ENCODE assay signal across 8 cellular contexts in the genomic region with DNA sequence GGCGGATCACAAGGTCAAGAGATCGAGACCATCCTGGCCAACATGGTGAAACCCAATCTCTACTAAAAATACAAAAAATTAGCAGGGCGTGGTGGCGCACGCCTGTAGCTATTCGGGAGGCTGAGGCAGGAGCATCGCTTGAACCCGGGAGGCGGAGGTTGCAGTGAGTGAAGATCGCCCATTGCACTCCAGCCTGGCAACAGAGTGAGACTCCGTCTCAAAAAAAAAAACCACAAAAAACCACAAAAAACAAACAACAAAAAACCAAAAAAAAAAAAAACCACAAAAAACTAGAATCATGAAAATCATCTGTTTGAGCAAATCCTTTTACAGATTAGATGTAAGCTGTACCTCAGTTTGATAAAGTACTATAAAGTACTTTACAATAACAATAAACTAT. TPM values are rescaled to one million over a fixed set of nuclear protein-coding genes. Genes with fewer than 3 reads are reported as not detected.
DNase-seq lines count a peak whose midpoint lies in the region; ATAC-seq, FAIRE-seq and TF ChIP-seq lines count a peak whose summit lies in the region.
"Not testable (repeated sequence)": the region's sequence is repeated elsewhere in the genome, so short reads cannot be mapped to it uniquely, and the experiment has no call there.

No MANE protein-coding gene starts in this region.

- H2AK5ac ChIP-seq in trophoblast cell (ENCODE audit: low read length): not testable (repeated sequence)

- H3K4me3 Mint-ChIP-seq in activated CD4-positive, alpha-beta T cell treated with anti-CD3 and anti-CD28 coated beads for 36 hours: peak overlapping the region; percentile 95
- peak overlapping the region; percentile 95 for H3K4me3 Mint-ChIP-seq in astrocyte (ENCODE audit: unreplicated experiment)

- peak overlapping the region; percentile 89 for H3K4me2 ChIP-seq in DOHH2 (ENCODE audit: low read length)
- peak overlapping the region; percentile 93 for H3K4me2 ChIP-seq in astrocyte (ENCODE audit: low read length)
- peak overlapping the region; percentile 76 for H3K4me2 ChIP-seq in trophoblast cell (ENCODE audit: low read length)

- peak overlapping the region; percentile 85 for H3K27ac ChIP-seq in DOHH2 (ENCODE audit: low read depth, low read length)
- H3K27ac ChIP-seq in astrocyte (ENCODE audit: low read depth, low read length): peak overlapping the region; percentile 86
- peak overlapping the region; percentile 92 to 96 (median 95) for H3K27ac ChIP-seq in right lobe of liver
- not testable (repeated sequence) for H3K27ac ChIP-seq in trophoblast cell (ENCODE audit: low read depth, low read length)
- peak overlapping the region; percentile 93 to 99 (median 96) for H3K27ac ChIP-seq in tibial nerve

- not testable (repeated sequence) for H3K9me2 ChIP-seq in DOHH2 (replicated peaks; ENCODE audit: control insufficient read depth, low read length)

- peaks cover 37% of the 10 kb centered on the region for H3K4me1 ChIP-seq in DOHH2 (ENCODE audit: control insufficient read depth, low read length)
- peaks cover 16% of the 10 kb centered on the region for H3K4me1 ChIP-seq in astrocyte (ENCODE audit: insufficient read depth, low read length)
- H3K4me1 ChIP-seq in right lobe of liver: peaks cover 0 to 13% (median 8%) of the 10 kb centered on the region in 4 donors
- not testable (repeated sequence) for H3K4me1 ChIP-seq in trophoblast cell (ENCODE audit: control insufficient read depth in 1 of 2, insufficient read depth in 2 of 2, low read length in 2 of 2)
- H3K4me1 ChIP-seq in tibial nerve: peaks cover 0 to 57% (median 18%) of the 10 kb centered on the region in 4 donors

- 31% methylated on average over 10 of the region's 11 CpGs for WGBS in right lobe of liver (ENCODE audit: insufficient coverage, low coverage, low lambda C conversion rate, missing lambda C conversion rate)
- WGBS in trophoblast cell (ENCODE audit: extremely low coverage, insufficient coverage, insufficient read length): no CpG with 5 or more reads among the region's 11 CpGs
- WGBS in tibial nerve, 2 donors: 35 to 45% methylated on average over 11 of the region's 11 CpGs

- H2BK12ac ChIP-seq in trophoblast cell (ENCODE audit: low read length): not testable (repeated sequence)

- intact Hi-C loops in activated CD4-positive, alpha-beta T cell treated with anti-CD3 and anti-CD28 coated beads for 36 hours (cut with DNase I, micrococcal nuclease): loop anchor here (2.0 kb wide), 6 partner anchors 76 to 802 kb away; a partner anchor contains a TSS
- intact Hi-C loops in right lobe of liver (cut with DNase I): loop anchor here in 1 of 2 donors (10.0 kb wide), 1 partner anchor 262 kb away; a partner anchor contains a TSS

- H3K27me3 Mint-ChIP-seq in activated CD4-positive, alpha-beta T cell treated with anti-CD3 and anti-CD28 coated beads for 36 hours; astrocyte (ENCODE audit: low read depth, unreplicated experiment): not testable (repeated sequence)

- H3K9me3 Mint-ChIP-seq in activated CD4-positive, alpha-beta T cell treated with anti-CD3 and anti-CD28 coated beads for 36 hours (ENCODE audit: low read depth); astrocyte (ENCODE audit: unreplicated experiment): not testable (repeated sequence)

- not testable (repeated sequence) for TF ChIP-seq EP300 in tibial nerve (IDR thresholded peaks at IDR 0.05)

- not testable (repeated sequence) for TF ChIP-seq POLR2A in NB4 (IDR thresholded peaks at IDR 0.05; ENCODE audit: extremely low read depth, insufficient read length); right lobe of liver (IDR thresholded peaks at IDR 0.05); tibial nerve (IDR thresholded peaks at IDR 0.05)

- H3K79me2 ChIP-seq in DOHH2 (ENCODE audit: control insufficient read depth, low read length): peaks cover 78% of the 10 kb centered on the region
- H3K79me2 ChIP-seq in astrocyte (ENCODE audit: insufficient read depth, low read length): peaks cover 62% of the 10 kb centered on the region
- peaks cover 10% of the 10 kb centered on the region for H3K79me2 ChIP-seq in trophoblast cell (ENCODE audit: control insufficient read depth, insufficient read depth, low read length, poor library complexity)

- H4K8ac ChIP-seq in trophoblast cell (ENCODE audit: low read depth, low read length): not testable (repeated sequence)

- not testable (repeated sequence) for H3K14ac ChIP-seq in trophoblast cell (ENCODE audit: low read length)

- peak overlapping the region; percentile 83 for H3K27ac Mint-ChIP-seq in activated CD4-positive, alpha-beta T cell treated with anti-CD3 and anti-CD28 coated beads for 36 hours
- H3K27ac Mint-ChIP-seq in astrocyte (ENCODE audit: unreplicated experiment): peak overlapping the region; percentile 51

- CTCF ChIA-PET in activated CD4-positive, alpha-beta T cell treated with anti-CD3 and anti-CD28 coated beads for 36 hours (lab: Charles Lee): interaction anchor here (0.7 to 4.7 kb wide), 15 partner anchors 10 to 289 kb away, joined by 3 to 27 read pairs (median 3); a partner anchor contains a TSS

- H2BK5ac ChIP-seq in trophoblast cell (ENCODE audit: low read depth, low read length, poor library complexity): not testable (repeated sequence)

- not testable (repeated sequence) for H2BK120ac ChIP-seq in trophoblast cell (ENCODE audit: insufficient read depth, low read length, poor library complexity)

- DNase-seq in NB4 (ENCODE audit: low read depth); astrocyte (ENCODE audit: low read depth); epithelial cell of esophagus (ENCODE audit: low read depth); right lobe of liver; trophoblast cell; tibial nerve (ENCODE audit: low spot score in 2 of 2): not testable (repeated sequence)
- peak; percentile 33 for DNase-seq in activated CD4-positive, alpha-beta T cell treated with anti-CD3 and anti-CD28 coated beads for 36 hours

- not testable (repeated sequence) for TF ChIP-seq CTCF in DOHH2 (IDR thresholded peaks at IDR 0.05; ENCODE audit: low read depth, low read length, poor library complexity, severe bottlenecking); NB4 (IDR thresholded peaks at IDR 0.05; ENCODE audit: low read depth, low read length); astrocyte (IDR thresholded peaks at IDR 0.05; ENCODE audit: insufficient read depth, low read depth, low read length); epithelial cell of esophagus (IDR thresholded peaks at IDR 0.05; ENCODE audit: insufficient read depth, low read depth, low read length, missing control alignments); right lobe of liver (IDR thresholded peaks at IDR 0.05); tibial nerve (IDR thresholded peaks at IDR 0.05)

- H4K20me1 ChIP-seq in DOHH2 (ENCODE audit: control insufficient read depth, insufficient read depth, low read depth, low read length) (peaks cover 35% of the 10 kb centered on the region), astrocyte (ENCODE audit: insufficient read depth, low read length) (peaks cover 51% of the 10 kb centered on the region)

- not testable (repeated sequence) for H3K18ac ChIP-seq in trophoblast cell (ENCODE audit: low read length)

- peaks cover 68% of the 10 kb centered on the region for H3K36me3 ChIP-seq in DOHH2 (ENCODE audit: control insufficient read depth, low read length)
- H3K36me3 ChIP-seq in astrocyte (ENCODE audit: insufficient read depth, low read length); right lobe of liver; trophoblast cell (ENCODE audit: control insufficient read depth in 1 of 2, insufficient read depth in 2 of 2, low read length in 2 of 2); tibial nerve: not testable (repeated sequence)

- peaks cover 31% of the 10 kb centered on the region for H3K36me3 Mint-ChIP-seq in activated CD4-positive, alpha-beta T cell treated with anti-CD3 and anti-CD28 coated beads for 36 hours (ENCODE audit: low read depth)
- not testable (repeated sequence) for H3K36me3 Mint-ChIP-seq in astrocyte (ENCODE audit: low read depth, unreplicated experiment)

- H3K23ac ChIP-seq in trophoblast cell (ENCODE audit: low read length): not testable (repeated sequence)

- H3K9ac ChIP-seq in astrocyte (ENCODE audit: low read length): peak overlapping the region; percentile 96
- not testable (repeated sequence) for H3K9ac ChIP-seq in trophoblast cell (ENCODE audit: low read length)

- not testable (repeated sequence) for H4K91ac ChIP-seq in trophoblast cell (ENCODE audit: low read depth, low read length)

- H3K4me1 Mint-ChIP-seq in activated CD4-positive, alpha-beta T cell treated with anti-CD3 and anti-CD28 coated beads for 36 hours: peaks cover 47% of the 10 kb centered on the region
- not testable (repeated sequence) for H3K4me1 Mint-ChIP-seq in astrocyte (ENCODE audit: low read depth, unreplicated experiment)

- H3F3A ChIP-seq in DOHH2 (ENCODE audit: control insufficient read depth, insufficient read depth): peaks cover 21% of the 10 kb centered on the region

- POLR2A ChIA-PET in activated CD4-positive, alpha-beta T cell treated with anti-CD3 and anti-CD28 coated beads for 36 hours (lab: Charles Lee): interaction anchor here (0.6 to 4.0 kb wide), 5 partner anchors 39 to 249 kb away, joined by 3 to 36 read pairs (median 4); a partner anchor contains a TSS

- ATAC-seq in activated CD4-positive, alpha-beta T cell treated with anti-CD3 and anti-CD28 coated beads for 36 hours; right lobe of liver: not testable (repeated sequence)

- not testable (repeated sequence) for H3K79me1 ChIP-seq in trophoblast cell (ENCODE audit: low read length)

- H3K27me3 ChIP-seq in DOHH2 (ENCODE audit: control insufficient read depth, low read length); astrocyte (ENCODE audit: insufficient read depth, low read length); right lobe of liver; trophoblast cell (ENCODE audit: insufficient read depth, low read length); tibial nerve: not testable (repeated sequence)

- H3K9me3 ChIP-seq in DOHH2 (ENCODE audit: control insufficient read depth, insufficient read depth, low read length); astrocyte (ENCODE audit: insufficient read depth, low read depth, low read length); right lobe of liver; trophoblast cell (ENCODE audit: insufficient read depth, low read depth, low read length); tibial nerve: not testable (repeated sequence)

- H3K4ac ChIP-seq in trophoblast cell (ENCODE audit: low read depth, low read length): peak overlapping the region; percentile 19

- FAIRE-seq in astrocyte (lab: Jason Lieb, UNC): not testable (repeated sequence)

- H3K4me3 ChIP-seq in DOHH2 (ENCODE audit: low read length) (peak overlapping the region; percentile 76), NB4 (ENCODE audit: low read depth, low read length) (peak overlapping the region; percentile 93), astrocyte (ENCODE audit: insufficient read depth, low read depth, low read length) (peak overlapping the region; percentile 100), epithelial cell of esophagus (ENCODE audit: low read length) (peak overlapping the region; percentile 93), right lobe of liver (peak overlapping the region; percentile 58 to 84 (median 79)), tibial nerve (peak overlapping the region; percentile 56 to 89 (median 62))
- not testable (repeated sequence) for H3K4me3 ChIP-seq in trophoblast cell (ENCODE audit: low read depth, low read length)

- not testable (repeated sequence) for H4K12ac ChIP-seq in trophoblast cell (ENCODE audit: low read depth, low read length)

- H2AFZ ChIP-seq in astrocyte (ENCODE audit: low read depth, low read length); trophoblast cell (ENCODE audit: insufficient read depth, low read length, poor library complexity): not testable (repeated sequence)

RNA-seq across cellular contexts. Expression of a gene that starts 1.5 kb away (rescaled TPM):
- 100 to 1,000 TPM; 148 to 275 TPM for total RNA-seq in activated CD4-positive, alpha-beta T cell treated with anti-CD3 and anti-CD28 coated beads for 36 hours
- 93.4 and 105 TPM in 2 replicates for total RNA-seq in astrocyte
- total RNA-seq in right lobe of liver: 10 to 100 TPM; 49.3 to 69.1 (median 60.9) TPM
- polyA plus RNA-seq in trophoblast cell (2013): 172 and 182 TPM in 2 replicates
- total RNA-seq in tibial nerve: 100 to 1,000 TPM in 3 of 4 donors, 10 to 100 TPM in 1; 97.5 to 136 (median 126) TPM

RNA-seq across cellular contexts. Expression of a gene that starts 38.9 kb away (rescaled TPM):
- 10 to 100 TPM; 18.8 to 20.8 TPM for total RNA-seq in activated CD4-positive, alpha-beta T cell treated with anti-CD3 and anti-CD28 coated beads for 36 hours
- total RNA-seq in astrocyte (23.6 and 26.3 TPM in 2 replicates), right lobe of liver (1 to 10 TPM; 4.9 to 6.9 (median 6.7) TPM), tibial nerve (10 to 100 TPM; 20.0 to 26.4 (median 23.3) TPM)
- 8.5 and 8.7 TPM in 2 replicates for polyA plus RNA-seq in trophoblast cell (2013)

RNA-seq across cellular contexts. Expression of a gene that starts 49.9 kb away (rescaled TPM):
- total RNA-seq in activated CD4-positive, alpha-beta T cell treated with anti-CD3 and anti-CD28 coated beads for 36 hours: 1,000 to 10,000 TPM; 2,017 to 2,916 TPM
- 1,461 and 1,628 TPM in 2 replicates for total RNA-seq in astrocyte
- total RNA-seq in right lobe of liver: 1,000 to 10,000 TPM in 2 of 6 experiments, 100 to 1,000 TPM in 4; 530 to 1,528 (median 637) TPM
- 1,607 and 1,645 TPM in 2 replicates for polyA plus RNA-seq in trophoblast cell (2013)
- 1,000 to 10,000 TPM in 2 of 4 donors, 100 to 1,000 TPM in 2; 803 to 1,127 (median 967) TPM for total RNA-seq in tibial nerve
